31 cellular contexts compared by ENCODE assay signal in genomic region chr10:113713297-113713982, GRCh38. TPM values are rescaled to one million over a fixed set of nuclear protein-coding genes. Genes with fewer than 3 reads are reported as not detected.
"Had no signal": no experiment of that assay in that cellular context is flagged by ENCODE, and none has a peak within 500 bp of the region (broad histone marks: within the 10 kb centered on the region; RNA-seq: fewer than 3 reads in every experiment).

No MANE protein-coding gene starts in this region.

- H3K9me3 ChIP-seq: ascending aorta, esophagus muscularis mucosa, left lung, thyroid gland had no signal

- H3K36me3 ChIP-seq: thyroid gland had no signal

- DNase-seq: activated CD4-positive, alpha-beta T cell treated with anti-CD3 and anti-CD28 coated beads for 36 hours; activated CD4-positive, alpha-beta T cell treated with anti-CD3 and anti-CD28 coated beads, Interleukin-2, amount 50 U/mL, for 4 hours; activated CD4-positive, CD25-positive, alpha-beta regulatory T cell; activated gamma-delta T cell; activated naive CD4-positive, alpha-beta T cell treated with anti-CD3 and anti-CD28 coated beads, Interleukin-2, amount 10 ng/mL, durations not matched to agents 7 days and 5 days; activated naive CD8-positive, alpha-beta T cell treated with anti-CD3 and anti-CD28 coated beads, Interleukin-2, amount 10 ng/mL, durations not matched to agents 7 days and 5 days; activated T-cell treated with anti-CD3 and anti-CD28 coated beads for 4 hours; central memory CD4-positive, alpha-beta T cell; foreskin keratinocyte; heart left ventricle; kidney glomerular epithelial cell; left lung; posterior cingulate gyrus; stimulated activated CD4-positive, alpha-beta T cell treated with anti-CD3 and anti-CD28 coated beads, Interleukin-1b, Interleukin-23, amount 100 ng/mL, for 48 hours; stimulated activated CD4-positive, alpha-beta T cell treated with anti-CD3 and anti-CD28 coated beads, Interleukin-4, amount 100 ng/mL, for 4 hours; stimulated activated CD8-positive, alpha-beta memory T cell treated with anti-CD3 and anti-CD28 coated beads, Interleukin-4, amount 100 ng/mL, for 48 hours; stimulated activated naive CD8-positive, alpha-beta T cell treated with anti-CD3 and anti-CD28 coated beads, Interleukin-15, amount 100 ng/mL, for 72 hours; T-helper 1 cell; thyroid gland had no signal

- H3K4me1 ChIP-seq: foreskin keratinocyte had no signal

- ATAC-seq: activated CD4-positive, alpha-beta T cell treated with anti-CD3 and anti-CD28 coated beads for 36 hours; foreskin keratinocyte; heart left ventricle; left lung; natural killer cell treated with Interleukin-12 subunit alpha and Interleukin-12 subunit beta and Interleukin-15 and Interleukin-18, amount 100 ng/mL, for 72 hours; sciatic nerve; stimulated activated memory B cell treated with anti-CD40 and anti-IgM and Interleukin-4, amounts not matched to agents 10 μg/mL and 1 μg/mL and 100 μg/mL, for 72 hours; stimulated activated naive CD8-positive, alpha-beta T cell treated with anti-CD3 and anti-CD28 coated beads, Interleukin-15, amount 100 ng/mL, for 72 hours had no signal

- H3K27ac ChIP-seq: ascending aorta, esophagus muscularis mucosa, foreskin keratinocyte, heart left ventricle, left lung, thyroid gland had no signal

- H3K4me3 Mint-ChIP-seq: activated CD4-positive, alpha-beta T cell treated with anti-CD3 and anti-CD28 coated beads for 36 hours; activated naive CD4-positive, alpha-beta T cell treated with anti-CD3 and anti-CD28 coated beads, Interleukin-2, amount 10 ng/mL, durations not matched to agents 7 days and 5 days; activated naive CD8-positive, alpha-beta T cell treated with anti-CD3 and anti-CD28 coated beads, Interleukin-2, amount 10 ng/mL, durations not matched to agents 7 days and 5 days; endodermal cell; natural killer cell treated with Interleukin-12 subunit alpha and Interleukin-12 subunit beta and Interleukin-15 and Interleukin-18, amount 100 ng/mL, for 72 hours; stimulated activated memory B cell treated with anti-CD40 and anti-IgM and Interleukin-4, amounts not matched to agents 10 μg/mL and 1 μg/mL and 100 μg/mL, for 72 hours; stimulated activated naive CD8-positive, alpha-beta T cell treated with anti-CD3 and anti-CD28 coated beads, Interleukin-15, amount 100 ng/mL, for 72 hours; T-helper 2 cell treated with Interferon-gamma antibody and Interleukin-4, amounts not matched to agents 5 μg/mL and 100 μg/mL, for 36 hours had no signal

- H3K9me3 Mint-ChIP-seq: activated naive CD4-positive, alpha-beta T cell treated with anti-CD3 and anti-CD28 coated beads, Interleukin-2, amount 10 ng/mL, durations not matched to agents 7 days and 5 days; endodermal cell; natural killer cell treated with Interleukin-12 subunit alpha and Interleukin-12 subunit beta and Interleukin-15 and Interleukin-18, amount 100 ng/mL, for 72 hours; stimulated activated memory B cell treated with anti-CD40 and anti-IgM and Interleukin-4, amounts not matched to agents 10 μg/mL and 1 μg/mL and 100 μg/mL, for 72 hours; T-helper 2 cell treated with Interferon-gamma antibody and Interleukin-4, amounts not matched to agents 5 μg/mL and 100 μg/mL, for 36 hours had no signal

- H3K27me3 Mint-ChIP-seq: activated CD4-positive, alpha-beta T cell treated with anti-CD3 and anti-CD28 coated beads for 36 hours; activated naive CD4-positive, alpha-beta T cell treated with anti-CD3 and anti-CD28 coated beads, Interleukin-2, amount 10 ng/mL, durations not matched to agents 7 days and 5 days; activated naive CD8-positive, alpha-beta T cell treated with anti-CD3 and anti-CD28 coated beads, Interleukin-2, amount 10 ng/mL, durations not matched to agents 7 days and 5 days; natural killer cell treated with Interleukin-12 subunit alpha and Interleukin-12 subunit beta and Interleukin-15 and Interleukin-18, amount 100 ng/mL, for 72 hours; stimulated activated memory B cell treated with anti-CD40 and anti-IgM and Interleukin-4, amounts not matched to agents 10 μg/mL and 1 μg/mL and 100 μg/mL, for 72 hours; stimulated activated naive CD8-positive, alpha-beta T cell treated with anti-CD3 and anti-CD28 coated beads, Interleukin-15, amount 100 ng/mL, for 72 hours had no signal

- H3K4me3 ChIP-seq: ascending aorta, esophagus muscularis mucosa, heart left ventricle, left lung, lung, skin epidermis, thyroid gland had no signal

- H3K27ac Mint-ChIP-seq: activated CD4-positive, alpha-beta T cell treated with anti-CD3 and anti-CD28 coated beads for 36 hours; activated naive CD4-positive, alpha-beta T cell treated with anti-CD3 and anti-CD28 coated beads, Interleukin-2, amount 10 ng/mL, durations not matched to agents 7 days and 5 days; activated naive CD8-positive, alpha-beta T cell treated with anti-CD3 and anti-CD28 coated beads, Interleukin-2, amount 10 ng/mL, durations not matched to agents 7 days and 5 days; endodermal cell; natural killer cell treated with Interleukin-12 subunit alpha and Interleukin-12 subunit beta and Interleukin-15 and Interleukin-18, amount 100 ng/mL, for 72 hours; stimulated activated memory B cell treated with anti-CD40 and anti-IgM and Interleukin-4, amounts not matched to agents 10 μg/mL and 1 μg/mL and 100 μg/mL, for 72 hours; stimulated activated naive CD8-positive, alpha-beta T cell treated with anti-CD3 and anti-CD28 coated beads, Interleukin-15, amount 100 ng/mL, for 72 hours; T-helper 2 cell treated with Interferon-gamma antibody and Interleukin-4, amounts not matched to agents 5 μg/mL and 100 μg/mL, for 36 hours had no signal

- H3K27me3 ChIP-seq: ascending aorta, esophagus muscularis mucosa, foreskin keratinocyte, heart left ventricle, left lung, thyroid gland had no signal

RNA-seq across cellular contexts. Expression of gene PLEKHS1, which starts 38.0 kb away (rescaled TPM):
- total RNA-seq: activated naive CD8-positive, alpha-beta T cell treated with anti-CD3 and anti-CD28 coated beads, Interleukin-2, amount 10 ng/mL, durations not matched to agents 7 days and 5 days; ascending aorta; endodermal cell; esophagus muscularis mucosa; foreskin keratinocyte; heart left ventricle; myocyte; omental fat pad; thyroid gland had no signal
- polyA plus RNA-seq: foreskin keratinocyte, heart left ventricle had no signal

RNA-seq across cellular contexts. Expression of gene NRAP, which starts 49.6 kb away (rescaled TPM):
- total RNA-seq: activated CD4-positive, alpha-beta T cell treated with anti-CD3 and anti-CD28 coated beads for 36 hours; activated naive CD8-positive, alpha-beta T cell treated with anti-CD3 and anti-CD28 coated beads, Interleukin-2, amount 10 ng/mL, durations not matched to agents 7 days and 5 days; ascending aorta; esophagus muscularis mucosa; foreskin keratinocyte; lung; mononuclear cell; natural killer cell treated with Interleukin-12 subunit alpha and Interleukin-12 subunit beta and Interleukin-15 and Interleukin-18, amount 100 ng/mL, for 72 hours; omental fat pad; sciatic nerve; thyroid gland had no signal
- polyA plus RNA-seq: foreskin keratinocyte had no signal
